ENCODE assay signal across 14 cellular contexts in the genomic region with DNA sequence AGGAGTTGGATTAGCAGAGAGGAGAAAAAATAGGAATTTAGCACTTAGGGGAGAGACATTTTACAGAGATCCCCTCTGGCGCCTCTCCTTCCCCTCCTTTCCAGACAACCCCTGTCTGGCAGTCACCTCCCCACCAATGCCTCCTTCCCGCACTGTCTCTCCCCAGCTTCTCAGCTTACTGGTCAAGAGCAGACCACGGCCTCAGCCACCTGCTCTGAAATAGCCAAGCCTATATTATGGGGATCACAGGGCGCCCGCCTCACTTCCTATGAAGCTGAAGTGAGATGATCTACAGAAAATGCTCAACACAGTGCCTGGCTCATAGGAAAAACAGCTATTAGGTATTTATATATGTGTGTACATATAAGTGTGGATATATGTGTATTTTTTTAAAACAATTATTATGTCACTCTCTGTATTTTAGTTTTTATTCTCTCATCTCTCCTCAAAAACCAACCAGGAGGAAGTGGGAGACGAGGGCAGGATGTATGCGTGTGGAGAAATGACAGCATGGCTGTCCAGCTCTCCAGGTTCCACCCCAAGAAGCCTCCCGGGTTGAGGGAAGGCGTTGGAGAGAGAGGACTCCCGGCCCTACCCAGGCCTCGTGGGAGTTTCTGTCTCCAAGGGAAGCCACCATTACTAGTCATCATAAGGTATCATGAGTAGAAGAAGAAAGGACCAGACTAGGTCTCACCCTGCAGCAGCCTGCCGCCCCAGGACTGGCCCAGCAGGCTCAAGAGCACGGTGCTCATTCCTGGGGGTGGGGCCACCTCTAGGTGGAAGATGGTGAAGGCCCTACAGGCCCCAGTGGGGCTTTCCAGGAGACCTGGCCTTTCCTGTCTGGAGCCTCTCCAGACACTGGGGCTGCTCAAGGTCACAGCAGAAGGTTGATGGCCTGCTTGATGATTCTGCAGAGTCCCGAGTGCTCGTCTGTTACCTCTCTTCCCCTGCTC. TPM values are rescaled to one million over a fixed set of nuclear protein-coding genes. Genes with fewer than 3 reads are reported as not detected.
DNase-seq lines count a peak whose midpoint lies in the region; ATAC-seq and TF ChIP-seq lines count a peak whose summit lies in the region.
"Had no signal": no experiment of that assay in that cellular context is flagged by ENCODE, and none has a peak within 500 bp of the region (broad histone marks: within the 10 kb centered on the region; RNA-seq: fewer than 3 reads in every experiment).

No MANE protein-coding gene starts in this region.

- POLR2A ChIA-PET in CD4-positive, alpha-beta memory T cell (lab: Charles Lee; ENCODE audit: partially characterized antibody), result no interaction called here

- peaks cover 13 to 40% (median 23%) of the 10 kb centered on the region in 4 donors for H3K4me1 Mint-ChIP-seq in CD4-positive, alpha-beta memory T cell
- no peaks in the 10 kb centered on the region for H3K4me1 Mint-ChIP-seq in endothelial cell (ENCODE audit: unreplicated experiment)

- H3K27me3 ChIP-seq in CD4-positive, alpha-beta memory T cell (ENCODE audit: insufficient read depth, low read length), result no peaks in the 10 kb centered on the region
- H3K27me3 ChIP-seq in prostate gland (replicated peaks; ENCODE audit: insufficient read depth), result no peaks in the 10 kb centered on the region
- H3K27me3 ChIP-seq: suprapubic skin had no signal

- peak overlapping the region in 1 of 8 donors; percentile 55 for H3K4me3 Mint-ChIP-seq in CD4-positive, alpha-beta memory T cell
- no peak overlapping the region for H3K4me3 Mint-ChIP-seq in endothelial cell (ENCODE audit: unreplicated experiment)
- H3K4me3 Mint-ChIP-seq: neural crest cell had no signal

- no peak for DNase-seq in CD4-positive, alpha-beta memory T cell
- peak; percentile 37 for DNase-seq in NCI-H1092 (lab: John Stamatoyannopoulos, UW)
- no peak for DNase-seq in endothelial cell (ENCODE audit: low spot score)
- DNase-seq in prostate gland (ENCODE audit: low spot score), result no peak
- no peak for DNase-seq in left colon
- DNase-seq in stimulated activated CD4-positive, alpha-beta T cell treated with anti-CD3 and anti-CD28 coated beads, Interleukin-15, amount 100 ng/mL, for 24 hours, result no peak
- DNase-seq: activated gamma-delta T cell; DND-41; effector CD4-positive, alpha-beta T cell; PC-3; stimulated activated CD4-positive, alpha-beta T cell treated with anti-CD3 and anti-CD28 coated beads, Interleukin-1b, Interleukin-23, amount 100 ng/mL, for 48 hours had no signal

- H3K9me3 ChIP-seq in CD4-positive, alpha-beta memory T cell (ENCODE audit: control insufficient read depth in 1 of 2, low read length in 2 of 2), result no peaks in the 10 kb centered on the region
- no peaks in the 10 kb centered on the region for H3K9me3 ChIP-seq in prostate gland
- H3K9me3 ChIP-seq: suprapubic skin had no signal

- 71% methylated on average over 15 of the region's 15 CpGs for WGBS in prostate gland

- no peaks in the 10 kb centered on the region for H3K27me3 Mint-ChIP-seq in CD4-positive, alpha-beta memory T cell
- H3K27me3 Mint-ChIP-seq in endothelial cell (ENCODE audit: unreplicated experiment), result peaks cover 6% of the 10 kb centered on the region

- ATAC-seq in left colon (no peak), HG02642 (IDR thresholded peaks at IDR 0.05; ENCODE audit: poor library complexity, unreplicated experiment) (no peak)
- ATAC-seq: PC-3 had no signal

- TF ChIP-seq CTCF in endothelial cell (IDR thresholded peaks at IDR 0.05; ENCODE audit: unreplicated experiment) (no peak), prostate gland (IDR thresholded peaks at IDR 0.05) (no peak)

- peak overlapping the region in 6 of 7 donors; percentile 13 to 87 (median 78) for H3K27ac Mint-ChIP-seq in CD4-positive, alpha-beta memory T cell
- H3K27ac Mint-ChIP-seq in endothelial cell (ENCODE audit: unreplicated experiment), result peak overlapping the region; percentile 30

- no peaks in the 10 kb centered on the region for H3K9me3 Mint-ChIP-seq in CD4-positive, alpha-beta memory T cell
- H3K9me3 Mint-ChIP-seq in endothelial cell (ENCODE audit: unreplicated experiment), result no peaks in the 10 kb centered on the region
- H3K9me3 Mint-ChIP-seq: neural crest cell had no signal

- H3K27ac ChIP-seq in CD4-positive, alpha-beta memory T cell (ENCODE audit: low read depth, low read length), result no peak overlapping the region
- peak overlapping the region; percentile 40 to 58 for H3K27ac ChIP-seq in prostate gland

- H3K36me3 ChIP-seq in CD4-positive, alpha-beta memory T cell (ENCODE audit: insufficient read depth, low read length), result peaks cover 49% of the 10 kb centered on the region
- peaks cover 0 to 11% of the 10 kb centered on the region in 2 donors for H3K36me3 ChIP-seq in prostate gland

- CTCF ChIA-PET in CD4-positive, alpha-beta memory T cell (lab: Charles Lee; ENCODE audit: partially characterized antibody), result interaction anchor here (4.2 kb wide), 1 partner anchor 12 kb away, joined by 22 read pairs; no protein-coding TSS in a partner anchor

- TF ChIP-seq POLR2A in prostate gland (IDR thresholded peaks at IDR 0.05), result no peak

- H3K4me3 ChIP-seq in CD4-positive, alpha-beta memory T cell (ENCODE audit: low read length in 2 of 2), result no peak overlapping the region
- H3K4me3 ChIP-seq in prostate gland, result no peak overlapping the region
- H3K4me3 ChIP-seq: suprapubic skin had no signal

- intact Hi-C loops in CD4-positive, alpha-beta memory T cell (cut with micrococcal nuclease), result no loop called here
- intact Hi-C loops in prostate gland (cut with DNase I) (no loop called here), left colon (cut with DNase I, micrococcal nuclease) (no loop called here)

- peaks cover 25% of the 10 kb centered on the region for H3K4me1 ChIP-seq in CD4-positive, alpha-beta memory T cell (ENCODE audit: insufficient read depth, low read length)
- H3K4me1 ChIP-seq in prostate gland (replicated peaks), result peaks cover 25% of the 10 kb centered on the region

- H3K36me3 Mint-ChIP-seq in CD4-positive, alpha-beta memory T cell, result peaks cover 39 to 77% of the 10 kb centered on the region in 2 donors
- peaks cover 10% of the 10 kb centered on the region for H3K36me3 Mint-ChIP-seq in endothelial cell (ENCODE audit: low read depth, unreplicated experiment)

RNA-seq across cellular contexts. Expression of gene MAP3K14, which starts 27.2 kb away (rescaled TPM):
- 10 to 100 TPM; 48.7 to 49.3 TPM for total RNA-seq in CD4-positive, alpha-beta memory T cell
- 10 to 100 TPM in 1 of 2 donors, 1 to 10 TPM in 1; 2.3 to 14.5 TPM for polyA plus RNA-seq in CD4-positive, alpha-beta memory T cell
- total RNA-seq in endothelial cell (ENCODE audit: unreplicated experiment), result 5.2 TPM
- 10 to 100 TPM; 12.5 to 16.1 TPM for total RNA-seq in prostate gland
- total RNA-seq in left colon, result 10 to 100 TPM; 13.0 to 13.3 TPM

RNA-seq across cellular contexts. Expression of gene SPATA32, which starts 27.7 kb away (rescaled TPM):
- total RNA-seq in CD4-positive, alpha-beta memory T cell, result under 1 TPM; 0.22 to 0.41 TPM
- polyA plus RNA-seq in CD4-positive, alpha-beta memory T cell, result under 1 TPM; 0.25 to 0.49 TPM
- total RNA-seq in endothelial cell (ENCODE audit: unreplicated experiment) (not detected), prostate gland (1 to 10 TPM in 1 of 2 donors, not detected in 1; 3.2 TPM), left colon (not detected)
- total RNA-seq: PC-3, suprapubic skin had no signal
